15 cellular contexts compared by ENCODE assay signal in the genomic region with DNA sequence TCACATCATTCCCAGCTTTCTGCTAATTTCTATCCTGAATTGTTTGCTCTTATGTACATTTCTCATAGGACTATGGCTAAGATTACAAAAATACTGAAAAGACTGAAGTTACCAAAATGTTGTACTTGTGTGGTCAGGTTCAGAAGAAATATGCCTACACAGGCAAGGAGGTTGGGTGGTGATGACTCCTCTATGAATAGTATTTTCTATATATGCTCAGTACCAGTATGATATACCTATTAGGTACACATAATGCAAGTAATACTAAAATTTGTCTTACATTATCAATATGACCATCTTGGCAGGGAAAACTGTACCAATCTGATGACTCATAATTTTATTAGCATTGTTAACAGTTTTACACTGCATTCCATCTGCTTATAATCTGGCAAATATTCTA. TPM values are rescaled to one million over a fixed set of nuclear protein-coding genes. Genes with fewer than 3 reads are reported as not detected.
DNase-seq lines count a peak whose midpoint lies in the region; ATAC-seq and FAIRE-seq lines count a peak whose summit lies in the region.
"Had no signal": no experiment of that assay in that cellular context is flagged by ENCODE, and none has a peak within 500 bp of the region (broad histone marks: within the 10 kb centered on the region; RNA-seq: fewer than 3 reads in every experiment).

No MANE protein-coding gene starts in this region.

- H3K36me3 Mint-ChIP-seq in activated T-cell treated with anti-CD3 and anti-CD28 coated beads, Interleukin-2, amount 50 U/mL, for 24 hours (ENCODE audit: low read depth) = peaks cover 36% of the 10 kb centered on the region
- H3K36me3 Mint-ChIP-seq in activated naive CD8-positive, alpha-beta T cell treated with anti-CD3 and anti-CD28 coated beads, Interleukin-2, amount 50 U/mL, for 24 hours (ENCODE audit: low read depth) = peaks cover 8% of the 10 kb centered on the region
- peaks cover 2% of the 10 kb centered on the region for H3K36me3 Mint-ChIP-seq in stimulated activated memory B cell treated with anti-CD40 and anti-IgM and Interleukin-4, amounts not matched to agents 10 μg/mL and 1 μg/mL and 100 μg/mL, for 72 hours

- H3K27ac Mint-ChIP-seq in activated T-cell treated with anti-CD3 and anti-CD28 coated beads, Interleukin-2, amount 50 U/mL, for 24 hours = peak overlapping the region; percentile 27
- H3K27ac Mint-ChIP-seq in activated naive CD8-positive, alpha-beta T cell treated with anti-CD3 and anti-CD28 coated beads, Interleukin-2, amount 50 U/mL, for 24 hours = no peak overlapping the region
- H3K27ac Mint-ChIP-seq in stimulated activated memory B cell treated with anti-CD40 and anti-IgM and Interleukin-4, amounts not matched to agents 10 μg/mL and 1 μg/mL and 100 μg/mL, for 72 hours = no peak overlapping the region
- H3K27ac Mint-ChIP-seq: B cell; CD4-positive, alpha-beta T cell; IgD-negative memory B cell had no signal

- H3K27me3 Mint-ChIP-seq in activated T-cell treated with anti-CD3 and anti-CD28 coated beads, Interleukin-2, amount 50 U/mL, for 24 hours = no peaks in the 10 kb centered on the region
- H3K27me3 Mint-ChIP-seq in activated naive CD8-positive, alpha-beta T cell treated with anti-CD3 and anti-CD28 coated beads, Interleukin-2, amount 50 U/mL, for 24 hours = no peaks in the 10 kb centered on the region
- H3K27me3 Mint-ChIP-seq in stimulated activated memory B cell treated with anti-CD40 and anti-IgM and Interleukin-4, amounts not matched to agents 10 μg/mL and 1 μg/mL and 100 μg/mL, for 72 hours = no peaks in the 10 kb centered on the region
- H3K27me3 Mint-ChIP-seq: B cell; CD4-positive, alpha-beta T cell; IgD-negative memory B cell had no signal

- H3K4me3 Mint-ChIP-seq in activated T-cell treated with anti-CD3 and anti-CD28 coated beads, Interleukin-2, amount 50 U/mL, for 24 hours = no peak overlapping the region
- H3K4me3 Mint-ChIP-seq in activated naive CD8-positive, alpha-beta T cell treated with anti-CD3 and anti-CD28 coated beads, Interleukin-2, amount 50 U/mL, for 24 hours = no peak overlapping the region
- no peak overlapping the region for H3K4me3 Mint-ChIP-seq in stimulated activated memory B cell treated with anti-CD40 and anti-IgM and Interleukin-4, amounts not matched to agents 10 μg/mL and 1 μg/mL and 100 μg/mL, for 72 hours
- H3K4me3 Mint-ChIP-seq: B cell; CD4-positive, alpha-beta T cell; IgD-negative memory B cell had no signal

- H3K9me3 Mint-ChIP-seq in activated T-cell treated with anti-CD3 and anti-CD28 coated beads, Interleukin-2, amount 50 U/mL, for 24 hours = no peaks in the 10 kb centered on the region
- no peaks in the 10 kb centered on the region for H3K9me3 Mint-ChIP-seq in activated naive CD8-positive, alpha-beta T cell treated with anti-CD3 and anti-CD28 coated beads, Interleukin-2, amount 50 U/mL, for 24 hours
- no peaks in the 10 kb centered on the region for H3K9me3 Mint-ChIP-seq in stimulated activated memory B cell treated with anti-CD40 and anti-IgM and Interleukin-4, amounts not matched to agents 10 μg/mL and 1 μg/mL and 100 μg/mL, for 72 hours
- H3K9me3 Mint-ChIP-seq: CD4-positive, alpha-beta T cell; IgD-negative memory B cell had no signal

- peak; percentile 54 for FAIRE-seq in G401.6 (lab: Jason Lieb, UNC)
- FAIRE-seq: GM12892 had no signal

- H3K4me1 Mint-ChIP-seq in activated T-cell treated with anti-CD3 and anti-CD28 coated beads, Interleukin-2, amount 50 U/mL, for 24 hours (ENCODE audit: low read depth) = peaks cover 6% of the 10 kb centered on the region
- H3K4me1 Mint-ChIP-seq in activated naive CD8-positive, alpha-beta T cell treated with anti-CD3 and anti-CD28 coated beads, Interleukin-2, amount 50 U/mL, for 24 hours = no peaks in the 10 kb centered on the region
- no peaks in the 10 kb centered on the region for H3K4me1 Mint-ChIP-seq in stimulated activated memory B cell treated with anti-CD40 and anti-IgM and Interleukin-4, amounts not matched to agents 10 μg/mL and 1 μg/mL and 100 μg/mL, for 72 hours
- H3K4me1 Mint-ChIP-seq: B cell had no signal

- no peak for DNase-seq in activated T-cell treated with anti-CD3 and anti-CD28 coated beads, Interleukin-2, amount 50 U/mL, for 24 hours
- DNase-seq in activated T-cell treated with anti-CD3 and anti-CD28 coated beads, Interleukin-2, amount 50 U/mL, for 1 hour = no peak
- peak; percentile 40 for DNase-seq in HT-29 (ENCODE audit: low spot score)
- DNase-seq in activated naive CD8-positive, alpha-beta T cell treated with anti-CD3 and anti-CD28 coated beads, Interleukin-2, amount 50 U/mL, for 24 hours = no peak
- DNase-seq in NCI-H446 treated with DMSO at 0.1 percent for 48 hours (lab: John Stamatoyannopoulos, UW) = no peak
- DNase-seq: C1 segment of cervical spinal cord; CD4-positive, alpha-beta T cell; DMS79 had no signal

- ATAC-seq in activated naive CD8-positive, alpha-beta T cell treated with anti-CD3 and anti-CD28 coated beads, Interleukin-2, amount 50 U/mL, for 24 hours = peak; percentile 52
- no peak for ATAC-seq in GM19351 (IDR thresholded peaks at IDR 0.05; ENCODE audit: unreplicated experiment)
- ATAC-seq in stimulated activated memory B cell treated with anti-CD40 and anti-IgM and Interleukin-4, amounts not matched to agents 10 μg/mL and 1 μg/mL and 100 μg/mL, for 72 hours = no peak
- ATAC-seq: HCT116 had no signal

RNA-seq across cellular contexts. Expression of a gene that starts 12.2 kb away (rescaled TPM):
- 8.8 and 11.0 TPM in 2 replicates for total RNA-seq in HT-29 (2014; rRNA removed; shearing (Covaris generic))
